In genomic region chr5:83077662-83078261, GRCh38 we compare ENCODE assay signal across 8 cellular contexts. TPM values are rescaled to one million over a fixed set of nuclear protein-coding genes. Genes with fewer than 3 reads are reported as not detected.
DNase-seq lines count a peak whose midpoint lies in the region; ATAC-seq and TF ChIP-seq lines count a peak whose summit lies in the region.

No MANE protein-coding gene starts in this region.

- intact Hi-C loops in Calu3 (cut with micrococcal nuclease; ENCODE audit: unreplicated experiment): loop anchor here (5.0 to 10.0 kb wide), 6 partner anchors 75 to 485 kb away; partner anchors contain the start of gene VCAN

- H3K4me1 Mint-ChIP-seq in Calu3 (ENCODE audit: low read depth, unreplicated experiment): peaks cover 34% of the 10 kb centered on the region

- H3K27ac Mint-ChIP-seq in Calu3 (ENCODE audit: unreplicated experiment): peak overlapping the region; percentile 98

- H3K9me3 ChIP-seq in parathyroid adenoma (ENCODE audit: control insufficient read depth, low read length): no peaks in the 10 kb centered on the region

- ATAC-seq in GM21367 (IDR thresholded peaks at IDR 0.05; ENCODE audit: unreplicated experiment) (peak; percentile 9), HG03571 (IDR thresholded peaks at IDR 0.05; ENCODE audit: unreplicated experiment) (peak; percentile 3)

- H3K27me3 ChIP-seq in parathyroid adenoma (ENCODE audit: control insufficient read depth, insufficient read depth, low read length): no peaks in the 10 kb centered on the region

- H3K36me3 Mint-ChIP-seq in Calu3 (ENCODE audit: insufficient read depth, unreplicated experiment): peaks cover 37% of the 10 kb centered on the region

- H3K36me3 ChIP-seq in parathyroid adenoma (ENCODE audit: control insufficient read depth, insufficient read depth, low read length): no peaks in the 10 kb centered on the region

- no peak for TF ChIP-seq CTCF in Calu3 (IDR thresholded peaks at IDR 0.05; ENCODE audit: unreplicated experiment)
- no peak for TF ChIP-seq CTCF in VCaP (conservative IDR thresholded peaks at IDR 0.05)
- no peak for TF ChIP-seq CTCF in fibroblast of the aortic adventitia (IDR thresholded peaks at IDR 0.05; ENCODE audit: insufficient read depth, low read length)
- TF ChIP-seq CTCF in parathyroid adenoma (IDR thresholded peaks at IDR 0.05): no peak

- BruUV-seq in Calu3 (replicated peaks; lab: Mats Ljungman, UMichigan): TSS peak; percentile 77

- H3K4me2 ChIP-seq in parathyroid adenoma (ENCODE audit: low read length): peak overlapping the region; percentile 70

- H2AFZ ChIP-seq in parathyroid adenoma: peak overlapping the region; percentile 98

- H3K79me2 ChIP-seq in parathyroid adenoma: peaks cover 32% of the 10 kb centered on the region

- H3K4me3 ChIP-seq in fibroblast of the aortic adventitia (ENCODE audit: low read depth, low read length) (peak overlapping the region; percentile 89), parathyroid adenoma (ENCODE audit: low read depth, low read length) (peak overlapping the region; percentile 91)

- DNase-seq in Calu3: peak; percentile 14
- no peak for DNase-seq in fibroblast of the aortic adventitia (ENCODE audit: low read depth)
- DNase-seq in putamen (ENCODE audit: low spot score): no peak
- no peak for DNase-seq in HuH-7 (ENCODE audit: low spot score)

- H3K9ac ChIP-seq in parathyroid adenoma: no peak overlapping the region

- H3K4me3 Mint-ChIP-seq in Calu3 (ENCODE audit: low read depth, unreplicated experiment): peak overlapping the region; percentile 96

- CTCF ChIA-PET in Calu3 (lab: Charles Lee): interaction anchor here (0.6 to 1.8 kb wide), 7 partner anchors 31 to 713 kb away, joined by 3 to 4 read pairs (median 4); no protein-coding TSS in a partner anchor

- H3K27me3 Mint-ChIP-seq in Calu3 (ENCODE audit: unreplicated experiment): no peaks in the 10 kb centered on the region

- no peaks in the 10 kb centered on the region for H3K4me1 ChIP-seq in parathyroid adenoma

- H3K9me3 Mint-ChIP-seq in Calu3 (ENCODE audit: low read depth, unreplicated experiment): no peaks in the 10 kb centered on the region

- H3K27ac ChIP-seq in VCaP (peak overlapping the region; percentile 55; the same call in 1 of the 2 replicates), parathyroid adenoma (peak overlapping the region; percentile 60)

RNA-seq across cellular contexts. Expression of gene XRCC4, which starts 0.4 kb away (rescaled TPM):
- total RNA-seq in Calu3 (2022) (25.5 and 34.2 TPM in 2 replicates), fibroblast of the aortic adventitia (ENCODE audit: low replicate concordance) (27.7 and 36.5 TPM in 2 replicates)

RNA-seq across cellular contexts. Expression of gene TMEM167A, which starts 0.6 kb away (rescaled TPM):
- total RNA-seq in Calu3 (2022) (161 and 165 TPM in 2 replicates), fibroblast of the aortic adventitia (ENCODE audit: low replicate concordance) (106 and 130 TPM in 2 replicates)
